ENCODE assay signal across 1 cellular context in the genomic region with DNA sequence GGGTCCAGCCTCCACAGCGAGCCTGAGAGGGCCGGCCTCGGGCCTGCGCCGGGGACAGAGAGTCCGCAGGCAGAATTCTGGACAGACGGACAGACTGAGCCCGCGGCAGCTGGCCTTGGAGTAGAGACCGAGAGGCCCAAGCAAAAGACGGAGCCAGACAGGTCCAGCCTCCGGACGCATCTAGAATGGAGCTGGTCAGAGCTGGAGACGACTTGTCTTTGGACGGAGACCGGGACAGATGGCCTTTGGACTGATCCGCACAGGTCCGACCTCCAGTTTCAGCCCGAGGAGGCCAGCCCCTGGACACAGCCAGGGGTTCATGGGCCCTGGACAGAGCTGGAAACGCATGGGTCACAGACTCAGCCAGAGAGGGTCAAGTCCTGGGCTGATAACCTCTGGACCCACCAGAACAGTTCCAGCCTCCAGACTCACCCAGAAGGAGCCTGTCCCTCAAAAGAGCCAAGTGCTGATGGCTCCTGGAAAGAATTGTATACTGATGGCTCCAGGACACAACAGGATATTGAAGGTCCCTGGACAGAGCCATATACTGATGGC.
TF ChIP-seq lines count a peak whose summit lies in the region.

No MANE protein-coding gene starts in this region.

TF ChIP-seq in HepG2, 621 proteins besides CTCF, POLR2A, EP300 and RAD21 (continues in another document):
- TF ChIP-seq RBAK (CRISPR knock-in tag; IDR thresholded peaks at IDR 0.05) (no peak), FOXA1 (IDR thresholded peaks at IDR 0.05) (no peak), FOXA1 (CRISPR knock-in tag; IDR thresholded peaks at IDR 0.05) (no peak), RNF219 (CRISPR knock-in tag; IDR thresholded peaks at IDR 0.05) (no peak), MED13 (CRISPR knock-in tag; IDR thresholded peaks at IDR 0.05) (no peak), RCOR2 (CRISPR knock-in tag; IDR thresholded peaks at IDR 0.05) (no peak), ATAD3A (CRISPR knock-in tag; IDR thresholded peaks at IDR 0.05) (no peak), SMARCE1 (IDR thresholded peaks at IDR 0.05; ENCODE audit: borderline replicate concordance) (no peak)
- TF ChIP-seq, protein P1, sequence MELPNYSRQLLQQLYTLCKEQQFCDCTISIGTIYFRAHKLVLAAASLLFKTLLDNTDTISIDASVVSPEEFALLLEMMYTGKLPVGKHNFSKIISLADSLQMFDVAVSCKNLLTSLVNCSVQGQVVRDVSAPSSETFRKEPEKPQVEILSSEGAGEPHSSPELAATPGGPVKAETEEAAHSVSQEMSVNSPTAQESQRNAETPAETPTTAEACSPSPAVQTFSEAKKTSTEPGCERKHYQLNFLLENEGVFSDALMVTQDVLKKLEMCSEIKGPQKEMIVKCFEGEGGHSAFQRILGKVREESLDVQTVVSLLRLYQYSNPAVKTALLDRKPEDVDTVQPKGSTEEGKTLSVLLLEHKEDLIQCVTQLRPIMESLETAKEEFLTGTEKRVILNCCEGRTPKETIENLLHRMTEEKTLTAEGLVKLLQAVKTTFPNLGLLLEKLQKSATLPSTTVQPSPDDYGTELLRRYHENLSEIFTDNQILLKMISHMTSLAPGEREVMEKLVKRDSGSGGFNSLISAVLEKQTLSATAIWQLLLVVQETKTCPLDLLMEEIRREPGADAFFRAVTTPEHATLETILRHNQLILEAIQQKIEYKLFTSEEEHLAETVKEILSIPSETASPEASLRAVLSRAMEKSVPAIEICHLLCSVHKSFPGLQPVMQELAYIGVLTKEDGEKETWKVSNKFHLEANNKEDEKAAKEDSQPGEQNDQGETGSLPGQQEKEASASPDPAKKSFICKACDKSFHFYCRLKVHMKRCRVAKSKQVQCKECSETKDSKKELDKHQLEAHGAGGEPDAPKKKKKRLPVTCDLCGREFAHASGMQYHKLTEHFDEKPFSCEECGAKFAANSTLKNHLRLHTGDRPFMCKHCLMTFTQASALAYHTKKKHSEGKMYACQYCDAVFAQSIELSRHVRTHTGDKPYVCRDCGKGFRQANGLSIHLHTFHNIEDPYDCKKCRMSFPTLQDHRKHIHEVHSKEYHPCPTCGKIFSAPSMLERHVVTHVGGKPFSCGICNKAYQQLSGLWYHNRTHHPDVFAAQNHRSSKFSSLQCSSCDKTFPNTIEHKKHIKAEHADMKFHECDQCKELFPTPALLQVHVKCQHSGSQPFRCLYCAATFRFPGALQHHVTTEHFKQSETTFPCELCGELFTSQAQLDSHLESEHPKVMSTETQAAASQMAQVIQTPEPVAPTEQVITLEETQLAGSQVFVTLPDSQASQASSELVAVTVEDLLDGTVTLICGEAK (IDR thresholded peaks at IDR 0.05) = no peak
- TF ChIP-seq, protein P1 (CRISPR knock-in tag; IDR thresholded peaks at IDR 0.05) = no peak; the same call in 1 of the 2 replicates
- TF ChIP-seq, protein P2, sequence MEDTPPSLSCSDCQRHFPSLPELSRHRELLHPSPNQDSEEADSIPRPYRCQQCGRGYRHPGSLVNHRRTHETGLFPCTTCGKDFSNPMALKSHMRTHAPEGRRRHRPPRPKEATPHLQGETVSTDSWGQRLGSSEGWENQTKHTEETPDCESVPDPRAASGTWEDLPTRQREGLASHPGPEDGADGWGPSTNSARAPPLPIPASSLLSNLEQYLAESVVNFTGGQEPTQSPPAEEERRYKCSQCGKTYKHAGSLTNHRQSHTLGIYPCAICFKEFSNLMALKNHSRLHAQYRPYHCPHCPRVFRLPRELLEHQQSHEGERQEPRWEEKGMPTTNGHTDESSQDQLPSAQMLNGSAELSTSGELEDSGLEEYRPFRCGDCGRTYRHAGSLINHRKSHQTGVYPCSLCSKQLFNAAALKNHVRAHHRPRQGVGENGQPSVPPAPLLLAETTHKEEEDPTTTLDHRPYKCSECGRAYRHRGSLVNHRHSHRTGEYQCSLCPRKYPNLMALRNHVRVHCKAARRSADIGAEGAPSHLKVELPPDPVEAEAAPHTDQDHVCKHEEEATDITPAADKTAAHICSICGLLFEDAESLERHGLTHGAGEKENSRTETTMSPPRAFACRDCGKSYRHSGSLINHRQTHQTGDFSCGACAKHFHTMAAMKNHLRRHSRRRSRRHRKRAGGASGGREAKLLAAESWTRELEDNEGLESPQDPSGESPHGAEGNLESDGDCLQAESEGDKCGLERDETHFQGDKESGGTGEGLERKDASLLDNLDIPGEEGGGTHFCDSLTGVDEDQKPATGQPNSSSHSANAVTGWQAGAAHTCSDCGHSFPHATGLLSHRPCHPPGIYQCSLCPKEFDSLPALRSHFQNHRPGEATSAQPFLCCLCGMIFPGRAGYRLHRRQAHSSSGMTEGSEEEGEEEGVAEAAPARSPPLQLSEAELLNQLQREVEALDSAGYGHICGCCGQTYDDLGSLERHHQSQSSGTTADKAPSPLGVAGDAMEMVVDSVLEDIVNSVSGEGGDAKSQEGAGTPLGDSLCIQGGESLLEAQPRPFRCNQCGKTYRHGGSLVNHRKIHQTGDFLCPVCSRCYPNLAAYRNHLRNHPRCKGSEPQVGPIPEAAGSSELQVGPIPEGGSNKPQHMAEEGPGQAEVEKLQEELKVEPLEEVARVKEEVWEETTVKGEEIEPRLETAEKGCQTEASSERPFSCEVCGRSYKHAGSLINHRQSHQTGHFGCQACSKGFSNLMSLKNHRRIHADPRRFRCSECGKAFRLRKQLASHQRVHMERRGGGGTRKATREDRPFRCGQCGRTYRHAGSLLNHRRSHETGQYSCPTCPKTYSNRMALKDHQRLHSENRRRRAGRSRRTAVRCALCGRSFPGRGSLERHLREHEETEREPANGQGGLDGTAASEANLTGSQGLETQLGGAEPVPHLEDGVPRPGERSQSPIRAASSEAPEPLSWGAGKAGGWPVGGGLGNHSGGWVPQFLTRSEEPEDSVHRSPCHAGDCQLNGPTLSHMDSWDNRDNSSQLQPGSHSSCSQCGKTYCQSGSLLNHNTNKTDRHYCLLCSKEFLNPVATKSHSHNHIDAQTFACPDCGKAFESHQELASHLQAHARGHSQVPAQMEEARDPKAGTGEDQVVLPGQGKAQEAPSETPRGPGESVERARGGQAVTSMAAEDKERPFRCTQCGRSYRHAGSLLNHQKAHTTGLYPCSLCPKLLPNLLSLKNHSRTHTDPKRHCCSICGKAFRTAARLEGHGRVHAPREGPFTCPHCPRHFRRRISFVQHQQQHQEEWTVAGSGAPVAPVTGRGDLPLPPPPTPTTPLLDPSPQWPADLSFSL (CRISPR knock-in tag; IDR thresholded peaks at IDR 0.05) = no peak
- TF ChIP-seq, protein P3, sequence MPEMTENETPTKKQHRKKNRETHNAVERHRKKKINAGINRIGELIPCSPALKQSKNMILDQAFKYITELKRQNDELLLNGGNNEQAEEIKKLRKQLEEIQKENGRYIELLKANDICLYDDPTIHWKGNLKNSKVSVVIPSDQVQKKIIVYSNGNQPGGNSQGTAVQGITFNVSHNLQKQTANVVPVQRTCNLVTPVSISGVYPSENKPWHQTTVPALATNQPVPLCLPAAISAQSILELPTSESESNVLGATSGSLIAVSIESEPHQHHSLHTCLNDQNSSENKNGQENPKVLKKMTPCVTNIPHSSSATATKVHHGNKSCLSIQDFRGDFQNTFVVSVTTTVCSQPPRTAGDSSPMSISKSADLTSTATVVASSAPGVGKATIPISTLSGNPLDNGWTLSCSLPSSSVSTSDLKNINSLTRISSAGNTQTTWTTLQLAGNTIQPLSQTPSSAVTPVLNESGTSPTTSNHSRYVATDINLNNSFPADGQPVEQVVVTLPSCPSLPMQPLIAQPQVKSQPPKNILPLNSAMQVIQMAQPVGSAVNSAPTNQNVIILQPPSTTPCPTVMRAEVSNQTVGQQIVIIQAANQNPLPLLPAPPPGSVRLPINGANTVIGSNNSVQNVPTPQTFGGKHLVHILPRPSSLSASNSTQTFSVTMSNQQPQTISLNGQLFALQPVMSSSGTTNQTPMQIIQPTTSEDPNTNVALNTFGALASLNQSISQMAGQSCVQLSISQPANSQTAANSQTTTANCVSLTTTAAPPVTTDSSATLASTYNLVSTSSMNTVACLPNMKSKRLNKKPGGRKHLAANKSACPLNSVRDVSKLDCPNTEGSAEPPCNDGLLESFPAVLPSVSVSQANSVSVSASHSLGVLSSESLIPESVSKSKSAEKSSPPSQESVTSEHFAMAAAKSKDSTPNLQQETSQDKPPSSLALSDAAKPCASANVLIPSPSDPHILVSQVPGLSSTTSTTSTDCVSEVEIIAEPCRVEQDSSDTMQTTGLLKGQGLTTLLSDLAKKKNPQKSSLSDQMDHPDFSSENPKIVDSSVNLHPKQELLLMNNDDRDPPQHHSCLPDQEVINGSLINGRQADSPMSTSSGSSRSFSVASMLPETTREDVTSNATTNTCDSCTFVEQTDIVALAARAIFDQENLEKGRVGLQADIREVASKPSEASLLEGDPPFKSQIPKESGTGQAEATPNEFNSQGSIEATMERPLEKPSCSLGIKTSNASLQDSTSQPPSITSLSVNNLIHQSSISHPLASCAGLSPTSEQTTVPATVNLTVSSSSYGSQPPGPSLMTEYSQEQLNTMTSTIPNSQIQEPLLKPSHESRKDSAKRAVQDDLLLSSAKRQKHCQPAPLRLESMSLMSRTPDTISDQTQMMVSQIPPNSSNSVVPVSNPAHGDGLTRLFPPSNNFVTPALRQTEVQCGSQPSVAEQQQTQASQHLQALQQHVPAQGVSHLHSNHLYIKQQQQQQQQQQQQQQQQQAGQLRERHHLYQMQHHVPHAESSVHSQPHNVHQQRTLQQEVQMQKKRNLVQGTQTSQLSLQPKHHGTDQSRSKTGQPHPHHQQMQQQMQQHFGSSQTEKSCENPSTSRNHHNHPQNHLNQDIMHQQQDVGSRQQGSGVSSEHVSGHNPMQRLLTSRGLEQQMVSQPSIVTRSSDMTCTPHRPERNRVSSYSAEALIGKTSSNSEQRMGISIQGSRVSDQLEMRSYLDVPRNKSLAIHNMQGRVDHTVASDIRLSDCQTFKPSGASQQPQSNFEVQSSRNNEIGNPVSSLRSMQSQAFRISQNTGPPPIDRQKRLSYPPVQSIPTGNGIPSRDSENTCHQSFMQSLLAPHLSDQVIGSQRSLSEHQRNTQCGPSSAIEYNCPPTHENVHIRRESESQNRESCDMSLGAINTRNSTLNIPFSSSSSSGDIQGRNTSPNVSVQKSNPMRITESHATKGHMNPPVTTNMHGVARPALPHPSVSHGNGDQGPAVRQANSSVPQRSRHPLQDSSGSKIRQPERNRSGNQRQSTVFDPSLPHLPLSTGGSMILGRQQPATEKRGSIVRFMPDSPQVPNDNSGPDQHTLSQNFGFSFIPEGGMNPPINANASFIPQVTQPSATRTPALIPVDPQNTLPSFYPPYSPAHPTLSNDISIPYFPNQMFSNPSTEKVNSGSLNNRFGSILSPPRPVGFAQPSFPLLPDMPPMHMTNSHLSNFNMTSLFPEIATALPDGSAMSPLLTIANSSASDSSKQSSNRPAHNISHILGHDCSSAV (CRISPR knock-in tag; IDR thresholded peaks at IDR 0.05; ENCODE audit: borderline replicate concordance) = no peak
